Comparison of ENCODE assay signal across 19 cellular contexts in the genomic region with DNA sequence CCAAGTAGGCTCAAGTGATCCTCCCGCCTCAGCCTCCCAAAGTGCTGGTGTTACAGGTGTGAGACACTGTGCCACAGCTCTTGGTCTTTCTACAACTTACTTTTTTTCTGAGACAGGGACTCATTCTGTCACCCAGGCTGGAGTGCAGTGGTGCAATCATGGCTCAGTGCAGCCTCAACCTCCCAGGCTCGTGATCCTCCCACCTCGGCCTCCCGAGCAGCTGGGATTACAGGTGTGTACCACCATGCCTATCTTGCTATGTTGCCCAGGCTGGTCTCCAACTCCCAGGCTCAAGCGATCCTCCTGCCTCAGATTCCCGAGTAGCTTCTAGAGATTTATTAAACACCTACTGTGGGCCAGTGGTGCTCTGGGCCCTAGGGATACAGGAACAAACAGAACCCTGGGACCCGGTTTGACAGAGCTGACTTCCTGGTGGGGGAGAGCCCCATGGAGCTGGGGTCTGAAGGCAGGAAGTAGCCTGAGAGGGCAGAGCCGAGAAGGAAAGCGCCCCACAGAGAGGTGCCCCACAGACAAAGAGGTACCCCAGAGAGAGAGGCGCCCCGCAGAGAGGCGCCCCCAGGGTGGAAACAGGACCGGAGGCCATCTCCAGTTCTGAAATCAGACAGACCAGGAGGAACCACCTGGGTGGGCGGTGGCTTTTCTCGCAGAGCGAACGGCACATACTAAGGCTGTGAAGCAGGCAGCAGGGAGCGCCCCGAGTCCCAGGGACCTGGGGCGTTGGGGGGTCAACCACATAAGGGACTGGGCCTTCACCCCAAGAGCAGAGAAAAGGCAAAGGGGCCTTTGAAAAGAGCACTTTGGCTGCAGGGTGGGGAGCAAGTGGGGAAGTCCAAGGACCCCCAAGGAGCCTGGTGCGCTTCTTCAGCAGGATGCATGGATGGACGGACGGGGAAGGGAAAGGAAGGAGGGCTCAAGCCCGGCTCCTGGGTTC. TPM values are rescaled to one million over a fixed set of nuclear protein-coding genes. Genes with fewer than 3 reads are reported as not detected.
DNase-seq lines count a peak whose midpoint lies in the region; ATAC-seq and TF ChIP-seq lines count a peak whose summit lies in the region.
"Had no signal": no experiment of that assay in that cellular context is flagged by ENCODE, and none has a peak within 500 bp of the region (broad histone marks: within the 10 kb centered on the region; RNA-seq: fewer than 3 reads in every experiment).

No MANE protein-coding gene starts in this region.

- H3K4me1 ChIP-seq in CD8-positive, alpha-beta T cell (ENCODE audit: insufficient read depth, low read length) = peaks cover 15% of the 10 kb centered on the region

- H3K9me3 ChIP-seq in CD8-positive, alpha-beta T cell (ENCODE audit: low read length) = no peaks in the 10 kb centered on the region
- H3K9me3 ChIP-seq: psoas muscle, stomach had no signal

- no peaks in the 10 kb centered on the region for H3K27me3 ChIP-seq in CD8-positive, alpha-beta T cell (ENCODE audit: insufficient read depth, low read length)

- POLR2A ChIA-PET in CD8-positive, alpha-beta T cell (lab: Charles Lee) = interaction anchor here (0.7 to 2.7 kb wide), 2 partner anchors 43 to 52 kb away, joined by 3 to 14 read pairs; a partner anchor contains a TSS

- ATAC-seq in CD8-positive, alpha-beta T cell = no peak
- no peak for ATAC-seq in natural killer cell treated with Interleukin-12 subunit alpha and Interleukin-12 subunit beta and Interleukin-15 and Interleukin-18, amount 100 ng/mL, for 72 hours

- TF ChIP-seq CTCF in CD8-positive, alpha-beta T cell (IDR thresholded peaks at IDR 0.05) = no peak
- TF ChIP-seq CTCF in lower leg skin (IDR thresholded peaks at IDR 0.05) = no peak

- H3K9me3 Mint-ChIP-seq in CD8-positive, alpha-beta T cell = no peaks in the 10 kb centered on the region
- no peaks in the 10 kb centered on the region for H3K9me3 Mint-ChIP-seq in IgD-negative memory B cell
- no peaks in the 10 kb centered on the region for H3K9me3 Mint-ChIP-seq in activated naive CD8-positive, alpha-beta T cell (ENCODE audit: low read depth)
- H3K9me3 Mint-ChIP-seq in natural killer cell treated with Interleukin-12 subunit alpha and Interleukin-12 subunit beta and Interleukin-15 and Interleukin-18, amount 100 ng/mL, for 72 hours = no peaks in the 10 kb centered on the region
- H3K9me3 Mint-ChIP-seq: activated naive CD4-positive, alpha-beta T cell treated with anti-CD3 and anti-CD28 coated beads, Interleukin-2, amount 50 U/mL, for 24 hours had no signal

- no peaks in the 10 kb centered on the region for H3K36me3 ChIP-seq in CD8-positive, alpha-beta T cell (ENCODE audit: insufficient read depth, low read length)

- peaks cover 37% of the 10 kb centered on the region for H3K36me3 Mint-ChIP-seq in CD8-positive, alpha-beta T cell
- H3K36me3 Mint-ChIP-seq in IgD-negative memory B cell = no peaks in the 10 kb centered on the region
- no peaks in the 10 kb centered on the region for H3K36me3 Mint-ChIP-seq in activated naive CD8-positive, alpha-beta T cell
- no peaks in the 10 kb centered on the region for H3K36me3 Mint-ChIP-seq in natural killer cell treated with Interleukin-12 subunit alpha and Interleukin-12 subunit beta and Interleukin-15 and Interleukin-18, amount 100 ng/mL, for 72 hours
- H3K36me3 Mint-ChIP-seq: activated naive CD4-positive, alpha-beta T cell treated with anti-CD3 and anti-CD28 coated beads, Interleukin-2, amount 50 U/mL, for 24 hours; brain had no signal

- intact Hi-C loops in CD8-positive, alpha-beta T cell (cut with DNase I, micrococcal nuclease) = loop anchor here in 1 of 2 experiments (1.0 kb wide), 1 partner anchor 37 kb away; no protein-coding TSS in a partner anchor
- intact Hi-C loops in lower leg skin (cut with DNase I; ENCODE audit: low total_unique reads) = no loop called here

- no peaks in the 10 kb centered on the region for H3K27me3 Mint-ChIP-seq in CD8-positive, alpha-beta T cell (ENCODE audit: low read depth)
- H3K27me3 Mint-ChIP-seq in IgD-negative memory B cell = peaks cover 4% of the 10 kb centered on the region
- no peaks in the 10 kb centered on the region for H3K27me3 Mint-ChIP-seq in activated naive CD8-positive, alpha-beta T cell
- H3K27me3 Mint-ChIP-seq in natural killer cell treated with Interleukin-12 subunit alpha and Interleukin-12 subunit beta and Interleukin-15 and Interleukin-18, amount 100 ng/mL, for 72 hours = no peaks in the 10 kb centered on the region
- H3K27me3 Mint-ChIP-seq: activated naive CD4-positive, alpha-beta T cell treated with anti-CD3 and anti-CD28 coated beads, Interleukin-2, amount 50 U/mL, for 24 hours; brain had no signal

- H3K27ac Mint-ChIP-seq in CD8-positive, alpha-beta T cell = peak overlapping the region; percentile 55
- H3K27ac Mint-ChIP-seq in IgD-negative memory B cell = peak overlapping the region in 2 of 3 donors; percentile 46 to 93
- H3K27ac Mint-ChIP-seq in activated naive CD8-positive, alpha-beta T cell = peak overlapping the region; percentile 46
- H3K27ac Mint-ChIP-seq in natural killer cell treated with Interleukin-12 subunit alpha and Interleukin-12 subunit beta and Interleukin-15 and Interleukin-18, amount 100 ng/mL, for 72 hours = peak overlapping the region in 1 of 2 donors; percentile 55
- H3K27ac Mint-ChIP-seq: activated naive CD4-positive, alpha-beta T cell treated with anti-CD3 and anti-CD28 coated beads, Interleukin-2, amount 50 U/mL, for 24 hours had no signal

- no peak for DNase-seq in CD8-positive, alpha-beta T cell
- DNase-seq in natural killer cell treated with Interleukin-12 subunit alpha and Interleukin-12 subunit beta and Interleukin-15 and Interleukin-18, amount 100 ng/mL, for 72 hours (ENCODE audit: low spot score) = no peak
- DNase-seq in LoVo (ENCODE audit: low spot score) = no peak
- DNase-seq in lower leg skin (ENCODE audit: low spot score in 2 of 2) = no peak
- no peak for DNase-seq in dedifferentiated amniotic fluid mesenchymal stem cell (ENCODE audit: extremely low spot score)
- DNase-seq: activated CD4-positive, alpha-beta T cell treated with anti-CD3 and anti-CD28 coated beads for 48 hours; activated T-cell treated with anti-CD3 and anti-CD28 coated beads for 4 hours; IMR-90; MM.1S; NCI-H748 treated with DMSO at 0.1 percent for 48 hours; SHP77; small intestine; stomach; trophoblast cell had no signal

- WGBS in lower leg skin, 2 donors = 86 to 92% methylated on average over 18 to 24 of the region's 24 CpGs

- peaks cover 20% of the 10 kb centered on the region for H3K4me1 Mint-ChIP-seq in CD8-positive, alpha-beta T cell (ENCODE audit: low read depth)
- peaks cover 1 to 6% (median 4%) of the 10 kb centered on the region in 3 donors for H3K4me1 Mint-ChIP-seq in IgD-negative memory B cell
- H3K4me1 Mint-ChIP-seq in activated naive CD8-positive, alpha-beta T cell (ENCODE audit: low read depth) = peaks cover 15% of the 10 kb centered on the region
- peaks cover 0 to 15% of the 10 kb centered on the region in 2 donors for H3K4me1 Mint-ChIP-seq in natural killer cell treated with Interleukin-12 subunit alpha and Interleukin-12 subunit beta and Interleukin-15 and Interleukin-18, amount 100 ng/mL, for 72 hours (ENCODE audit: low read depth in 2 of 2)

- no peak overlapping the region for H3K27ac ChIP-seq in CD8-positive, alpha-beta T cell (ENCODE audit: low read depth, low read length)
- H3K27ac ChIP-seq: psoas muscle, stomach had no signal

- TF ChIP-seq POLR2A in lower leg skin (IDR thresholded peaks at IDR 0.05) = no peak

- no peak overlapping the region for H3K4me3 ChIP-seq in CD8-positive, alpha-beta T cell (ENCODE audit: low read depth, low read length)
- no peak overlapping the region for H3K4me3 ChIP-seq in lower leg skin (ENCODE audit: low read depth, poor library complexity, severe bottlenecking)
- H3K4me3 ChIP-seq: psoas muscle, stomach had no signal

- CTCF ChIA-PET in CD8-positive, alpha-beta T cell (lab: Charles Lee) = interaction anchor here (0.7 to 2.2 kb wide), 10 partner anchors 12 to 446 kb away, joined by 3 to 18 read pairs (median 4); no protein-coding TSS in a partner anchor

- no peak overlapping the region for H3K4me3 Mint-ChIP-seq in CD8-positive, alpha-beta T cell
- peak overlapping the region in 2 of 4 donors; percentile 58 to 70 for H3K4me3 Mint-ChIP-seq in IgD-negative memory B cell
- H3K4me3 Mint-ChIP-seq in activated naive CD8-positive, alpha-beta T cell = peak overlapping the region; percentile 30
- peak overlapping the region; percentile 8 for H3K4me3 Mint-ChIP-seq in natural killer cell treated with Interleukin-12 subunit alpha and Interleukin-12 subunit beta and Interleukin-15 and Interleukin-18, amount 100 ng/mL, for 72 hours
- H3K4me3 Mint-ChIP-seq: activated naive CD4-positive, alpha-beta T cell treated with anti-CD3 and anti-CD28 coated beads, Interleukin-2, amount 50 U/mL, for 24 hours; brain had no signal

RNA-seq across cellular contexts. Expression of a gene that starts 5.0 kb away (rescaled TPM):
- total RNA-seq in CD8-positive, alpha-beta T cell = 10 to 100 TPM; 84.8 to 92.5 TPM
- polyA plus RNA-seq in IgD-negative memory B cell = 110 TPM
- total RNA-seq in natural killer cell treated with Interleukin-12 subunit alpha and Interleukin-12 subunit beta and Interleukin-15 and Interleukin-18, amount 100 ng/mL, for 72 hours = 100 to 1,000 TPM; 136 to 258 TPM
- total RNA-seq in lower leg skin = 10 to 100 TPM; 57.5 to 67.4 (median 60.6) TPM

RNA-seq across cellular contexts. Expression of a gene that starts 42.2 kb away (rescaled TPM):
- total RNA-seq in CD8-positive, alpha-beta T cell = 1 to 10 TPM; 1.6 to 3.2 TPM
- 7.1 TPM for polyA plus RNA-seq in IgD-negative memory B cell
- total RNA-seq in natural killer cell treated with Interleukin-12 subunit alpha and Interleukin-12 subunit beta and Interleukin-15 and Interleukin-18, amount 100 ng/mL, for 72 hours = 1 to 10 TPM; 2.4 to 6.9 TPM
- total RNA-seq in lower leg skin = 10 to 100 TPM; 10.1 to 21.6 (median 14.4) TPM

RNA-seq across cellular contexts. Expression of a gene that starts 43.1 kb away (rescaled TPM):
- 10 to 100 TPM; 49.1 to 56.3 TPM for total RNA-seq in CD8-positive, alpha-beta T cell
- polyA plus RNA-seq in IgD-negative memory B cell = 12.2 TPM
- 100 to 1,000 TPM; 105 to 131 TPM for total RNA-seq in natural killer cell treated with Interleukin-12 subunit alpha and Interleukin-12 subunit beta and Interleukin-15 and Interleukin-18, amount 100 ng/mL, for 72 hours
- total RNA-seq in lower leg skin = 10 to 100 TPM; 32.6 to 51.6 (median 40.9) TPM
